10 cellular contexts compared by ENCODE assay signal in genomic region chr20:50919567-50919966, GRCh38. TPM values are rescaled to one million over a fixed set of nuclear protein-coding genes. Genes with fewer than 3 reads are reported as not detected.
DNase-seq lines count a peak whose midpoint lies in the region; ATAC-seq, FAIRE-seq and TF ChIP-seq lines count a peak whose summit lies in the region.
"Had no signal": no experiment of that assay in that cellular context is flagged by ENCODE, and none has a peak within 500 bp of the region (broad histone marks: within the 10 kb centered on the region; RNA-seq: fewer than 3 reads in every experiment).

No MANE protein-coding gene starts in this region.

- H3K36me3 ChIP-seq in BLaER1 (peaks cover 84% of the 10 kb centered on the region), body of pancreas (replicated peaks in 1 of 2; ENCODE audit: insufficient read depth in 1 of 2, low read depth in 2 of 2) (no peaks in the 10 kb centered on the region)

- H3K4me1 Mint-ChIP-seq in HFFc6 (ENCODE audit: low read depth), result peaks cover 73% of the 10 kb centered on the region
- peaks cover 54 to 86% (median 72%) of the 10 kb centered on the region in 3 donors for H3K4me1 Mint-ChIP-seq in naive B cell

- no peak overlapping the region for H3K4me3 ChIP-seq in BLaER1
- no peak overlapping the region for H3K4me3 ChIP-seq in body of pancreas

- no peak for FAIRE-seq in GM19239 (lab: Jason Lieb, UNC)

- H3K4me3 Mint-ChIP-seq in HFFc6 (peak overlapping the region; percentile 31), naive B cell (peak overlapping the region in 1 of 8 donors; percentile 9)

- H4K20me1 ChIP-seq in BLaER1, result peaks cover 100% of the 10 kb centered on the region

- H3K27me3 ChIP-seq in BLaER1 (no peaks in the 10 kb centered on the region), body of pancreas (no peaks in the 10 kb centered on the region)

- intact Hi-C loops in body of pancreas (cut with DNase I), result no loop called here

- TF ChIP-seq CTCF in HFFc6 (IDR thresholded peaks at IDR 0.05) (no peak), body of pancreas (IDR thresholded peaks at IDR 0.05) (no peak)

- peaks cover 27% of the 10 kb centered on the region for H3K36me3 Mint-ChIP-seq in HFFc6 (ENCODE audit: low read depth)
- H3K36me3 Mint-ChIP-seq in naive B cell, result peaks cover 0 to 4% of the 10 kb centered on the region in 2 donors

- H3K27me3 Mint-ChIP-seq in HFFc6 (ENCODE audit: insufficient read depth) (peaks cover 2% of the 10 kb centered on the region; the same call in 1 of the 2 replicates), naive B cell (no peaks in the 10 kb centered on the region)

- DNase-seq in HFFc6 (peak; percentile 73), body of pancreas (peak; percentile 37 to 71 (median 50)), naive B cell (no peak), COLO829 (ENCODE audit: low spot score) (no peak), OCI-M1 (lab: John Stamatoyannopoulos, UW) (no peak), GM19239 (ENCODE audit: insufficient read length, low spot score) (no peak)
- DNase-seq: NCI-H2029 treated with DMSO at 0.1 percent for 48 hours had no signal

- no peak for TF ChIP-seq POLR2A in body of pancreas (IDR thresholded peaks at IDR 0.05)

- H3K4me1 ChIP-seq in BLaER1 (peaks cover 94% of the 10 kb centered on the region), body of pancreas (peaks cover 67% of the 10 kb centered on the region)

- H3K9me3 Mint-ChIP-seq in HFFc6, result no peaks in the 10 kb centered on the region
- no peaks in the 10 kb centered on the region for H3K9me3 Mint-ChIP-seq in naive B cell

- 66 to 72% methylated on average over 6 of the region's 6 CpGs for WGBS in body of pancreas, 2 donors

- H3K27ac ChIP-seq in BLaER1, result no peak overlapping the region
- H3K27ac ChIP-seq in body of pancreas, result no peak overlapping the region
- H3K27ac ChIP-seq: VCaP had no signal

- H3K4me2 ChIP-seq in BLaER1, result peak overlapping the region; percentile 63; the same call in 1 of the 2 replicates

- H3K27ac Mint-ChIP-seq in HFFc6, result peak overlapping the region; percentile 88
- H3K27ac Mint-ChIP-seq in naive B cell, result peak overlapping the region; percentile 2 to 91 (median 84)

- H3K9ac ChIP-seq in BLaER1, result no peak overlapping the region

- ATAC-seq in body of pancreas (peak; percentile 35), naive B cell (ENCODE audit: low read depth in 2 of 2) (no peak), HG03521 (IDR thresholded peaks at IDR 0.05; ENCODE audit: unreplicated experiment) (no peak)

- H3K9me3 ChIP-seq in BLaER1, result no peaks in the 10 kb centered on the region
- H3K9me3 ChIP-seq in body of pancreas, result no peaks in the 10 kb centered on the region

RNA-seq across cellular contexts. Expression of gene ADNP, which starts 11.7 kb away (rescaled TPM):
- total RNA-seq in HFFc6 (2021; fragmentation: NEBNext Ultra II Directional; extraction: Animal tissue kit (Norgen Biotek cat#: 25700)), result 10 to 100 TPM; 56.5 to 68.8 (median 57.3) TPM
- total RNA-seq in body of pancreas, result 10 to 100 TPM; 28.0 to 28.7 TPM
- polyA plus RNA-seq in naive B cell (ENCODE audit: low read depth in 6 of 6), result 10 to 100 TPM in 3 of 6 donors, 1 to 10 TPM in 3; 5.5 to 15.7 (median 9.5) TPM

RNA-seq across cellular contexts. Expression of gene DPM1, which starts 38.8 kb away (rescaled TPM):
- total RNA-seq in HFFc6 (2021; fragmentation: NEBNext Ultra II Directional; extraction: Animal tissue kit (Norgen Biotek cat#: 25700)), result 10 to 100 TPM; 51.8 to 59.9 (median 57.4) TPM
- total RNA-seq in body of pancreas, result 10 to 100 TPM; 18.1 to 32.7 TPM
- polyA plus RNA-seq in naive B cell (ENCODE audit: low read depth in 6 of 6), result 10 to 100 TPM; 57.0 to 86.2 (median 71.5) TPM

RNA-seq across cellular contexts. Expression of gene MOCS3, which starts 39.1 kb away (rescaled TPM):
- total RNA-seq in HFFc6 (2021; fragmentation: NEBNext Ultra II Directional; extraction: Animal tissue kit (Norgen Biotek cat#: 25700)), result 1 to 10 TPM; 5.0 to 6.1 (median 5.4) TPM
- 1 to 10 TPM; 2.9 to 3.0 TPM for total RNA-seq in body of pancreas
- polyA plus RNA-seq in naive B cell (ENCODE audit: low read depth in 6 of 6), result 1 to 10 TPM; 3.8 to 5.0 (median 4.1) TPM

Comparison
In these comparisons a context has a peak if more than half of its experiments do, and no peak if none do; other contexts are left out.
1. DNase-seq: peak in HFFc6 (single experiment) and body of pancreas (4 of 4); none in naive B cell (single experiment), COLO829 (single experiment), OCI-M1 (single experiment) and GM19239 (single experiment).